In the genomic region with DNA sequence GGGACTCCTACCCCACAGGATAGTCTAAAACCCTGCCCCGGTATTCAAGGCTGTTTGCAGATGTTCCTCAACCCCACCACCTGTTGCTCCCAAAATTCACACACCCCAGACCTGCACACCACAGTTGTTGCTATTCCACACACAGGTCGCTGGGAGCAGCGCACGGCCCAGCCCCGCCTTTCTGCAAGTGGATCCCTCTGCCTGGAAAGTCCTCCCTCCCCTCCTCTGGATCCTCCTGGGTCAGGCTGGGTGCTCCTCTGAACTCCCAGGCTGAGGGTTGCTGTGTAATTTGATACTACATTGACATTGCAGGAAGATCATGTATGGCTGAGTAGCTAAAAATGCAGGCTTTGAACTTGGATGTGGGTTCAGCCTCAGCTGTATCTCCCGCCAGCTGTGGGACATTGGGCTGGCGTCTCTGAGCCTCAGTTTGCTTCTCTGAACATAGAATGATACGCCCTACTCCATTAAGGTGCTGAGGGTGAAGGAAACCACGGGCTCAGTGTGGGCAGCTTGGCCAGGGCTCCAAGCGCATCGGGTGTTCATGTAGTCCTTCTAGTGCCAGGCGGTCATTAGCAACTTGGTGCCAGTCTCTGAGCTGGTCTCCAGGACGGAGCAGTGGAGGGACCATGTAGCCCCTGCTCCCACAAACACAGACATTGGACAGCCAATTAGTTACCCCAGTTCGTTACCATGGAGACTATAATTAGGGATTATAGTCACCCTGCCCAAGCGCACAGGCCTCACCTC, we compare ENCODE assay signal across 13 cellular contexts. TPM values are rescaled to one million over a fixed set of nuclear protein-coding genes. Genes with fewer than 3 reads are reported as not detected.
DNase-seq lines count a peak whose midpoint lies in the region; ATAC-seq and TF ChIP-seq lines count a peak whose summit lies in the region.
"Had no signal": no experiment of that assay in that cellular context is flagged by ENCODE, and none has a peak within 500 bp of the region (broad histone marks: within the 10 kb centered on the region; RNA-seq: fewer than 3 reads in every experiment).

No MANE protein-coding gene starts in this region.

- peak overlapping the region; percentile 7 for H3K4me2 ChIP-seq in GM23248 (ENCODE audit: unreplicated experiment)
- H3K4me2 ChIP-seq: smooth muscle cell had no signal

- H3K9ac ChIP-seq in GM23248: no peak overlapping the region

- H3K4me3 ChIP-seq in GM23248 (no peak overlapping the region), esophagus muscularis mucosa (no peak overlapping the region), ovary (no peak overlapping the region)
- H3K4me3 ChIP-seq: heart left ventricle, MG63, smooth muscle cell had no signal

- H3K36me3 ChIP-seq in GM23248 (ENCODE audit: low read depth): no peaks in the 10 kb centered on the region
- no peaks in the 10 kb centered on the region for H3K36me3 ChIP-seq in esophagus muscularis mucosa
- H3K36me3 ChIP-seq in ovary: no peaks in the 10 kb centered on the region
- H3K36me3 ChIP-seq: heart left ventricle, MG63 had no signal

- in situ Hi-C loops in GM23248 (cut with MboI): no loop called here

- H3K27me3 Mint-ChIP-seq in activated T-helper 2 cell treated with anti-CD3 and anti-CD28 coated beads, Interferon-gamma antibody, Interleukin-2, Interleukin-4, amounts not matched to agents 10 μg/mL and 5 μg/mL and 100 μg/mL, durations not matched to agents 14 hours and 24 hours and 36 hours (ENCODE audit: low read depth): no peaks in the 10 kb centered on the region

- H3K9me3 Mint-ChIP-seq in activated T-helper 2 cell treated with anti-CD3 and anti-CD28 coated beads, Interferon-gamma antibody, Interleukin-2, Interleukin-4, amounts not matched to agents 10 μg/mL and 5 μg/mL and 100 μg/mL, durations not matched to agents 14 hours and 24 hours and 36 hours: no peaks in the 10 kb centered on the region

- no peak overlapping the region for H3K27ac Mint-ChIP-seq in activated T-helper 2 cell treated with anti-CD3 and anti-CD28 coated beads, Interferon-gamma antibody, Interleukin-2, Interleukin-4, amounts not matched to agents 10 μg/mL and 5 μg/mL and 100 μg/mL, durations not matched to agents 14 hours and 24 hours and 36 hours

- no peaks in the 10 kb centered on the region for H3K4me1 Mint-ChIP-seq in activated T-helper 2 cell treated with anti-CD3 and anti-CD28 coated beads, Interferon-gamma antibody, Interleukin-2, Interleukin-4, amounts not matched to agents 10 μg/mL and 5 μg/mL and 100 μg/mL, durations not matched to agents 14 hours and 24 hours and 36 hours (ENCODE audit: low read depth)

- no peak for ATAC-seq in GM19397 (IDR thresholded peaks at IDR 0.05; ENCODE audit: unreplicated experiment)
- no peak for ATAC-seq in GM21381 (IDR thresholded peaks at IDR 0.05; ENCODE audit: unreplicated experiment)
- ATAC-seq in GM19467 (IDR thresholded peaks at IDR 0.05; ENCODE audit: unreplicated experiment): no peak
- ATAC-seq: heart left ventricle had no signal

- H3K36me3 Mint-ChIP-seq in activated T-helper 2 cell treated with anti-CD3 and anti-CD28 coated beads, Interferon-gamma antibody, Interleukin-2, Interleukin-4, amounts not matched to agents 10 μg/mL and 5 μg/mL and 100 μg/mL, durations not matched to agents 14 hours and 24 hours and 36 hours (ENCODE audit: low read depth): no peaks in the 10 kb centered on the region

- no peak for DNase-seq in GM23248
- peak; percentile 27 for DNase-seq in NCI-H526 treated with DMSO at 0.1 percent for 48 hours (lab: John Stamatoyannopoulos, UW)
- no peak for DNase-seq in esophagus muscularis mucosa (ENCODE audit: extremely low spot score)
- DNase-seq in ovary: peak in 3 of 5 donors; percentile 47 to 63 (median 62)
- no peak for DNase-seq in activated T-helper 2 cell treated with anti-CD3 and anti-CD28 coated beads, Interferon-gamma antibody, Interleukin-2, Interleukin-4, amounts not matched to agents 10 μg/mL and 5 μg/mL and 100 μg/mL, durations not matched to agents 14 hours and 24 hours and 36 hours (ENCODE audit: low spot score)
- DNase-seq: activated T-cell treated with anti-CD3 and anti-CD28 coated beads for 4 hours; central memory CD4-positive, alpha-beta T cell; MG63 had no signal

- no peak for TF ChIP-seq EP300 in esophagus muscularis mucosa (IDR thresholded peaks at IDR 0.05)
- no peak for TF ChIP-seq EP300 in ovary (IDR thresholded peaks at IDR 0.05)

- H3K4me1 ChIP-seq in GM23248 (ENCODE audit: insufficient read depth): peaks cover 43% of the 10 kb centered on the region
- peaks cover 30 to 85% (median 69%) of the 10 kb centered on the region in 4 donors for H3K4me1 ChIP-seq in esophagus muscularis mucosa
- H3K4me1 ChIP-seq in ovary (ENCODE audit: insufficient read depth): peaks cover 42% of the 10 kb centered on the region

- no peak for TF ChIP-seq POLR2A in esophagus muscularis mucosa (IDR thresholded peaks at IDR 0.05; ENCODE audit: low read depth)
- TF ChIP-seq POLR2A in ovary (IDR thresholded peaks at IDR 0.05): no peak

- no peaks in the 10 kb centered on the region for H4K20me1 ChIP-seq in GM23248 (ENCODE audit: insufficient read depth)

- WGBS in GM23248 (ENCODE audit: low coverage in 1 of 2, low lambda C conversion rate in 2 of 2, missing lambda C conversion rate in 2 of 2), 2 experiments: 86 to 87% methylated on average over 15 of the region's 15 CpGs
- WGBS in esophagus muscularis mucosa: 70% methylated on average over 6 of the region's 15 CpGs
- WGBS in ovary, 3 donors: 51 to 59% (median 56%) methylated on average over 14 to 15 of the region's 15 CpGs

- H3K9me3 ChIP-seq in GM23248 (ENCODE audit: low read depth) (no peaks in the 10 kb centered on the region), esophagus muscularis mucosa (no peaks in the 10 kb centered on the region), ovary (no peaks in the 10 kb centered on the region)
- H3K9me3 ChIP-seq: heart left ventricle, MG63 had no signal

- intact Hi-C loops in esophagus muscularis mucosa (cut with DNase I): no loop called here
- intact Hi-C loops in ovary (cut with DNase I): no loop called here
- intact Hi-C loops in activated T-helper 2 cell treated with anti-CD3 and anti-CD28 coated beads, Interferon-gamma antibody, Interleukin-2, Interleukin-4, amounts not matched to agents 10 μg/mL and 5 μg/mL and 100 μg/mL, durations not matched to agents 14 hours and 24 hours and 36 hours (cut with micrococcal nuclease): no loop called here

- no peak overlapping the region for H2AFZ ChIP-seq in GM23248

- H3K9me2 ChIP-seq in GM23248 (ENCODE audit: insufficient read depth): no peaks in the 10 kb centered on the region

- no peak overlapping the region for H3K4me3 Mint-ChIP-seq in activated T-helper 2 cell treated with anti-CD3 and anti-CD28 coated beads, Interferon-gamma antibody, Interleukin-2, Interleukin-4, amounts not matched to agents 10 μg/mL and 5 μg/mL and 100 μg/mL, durations not matched to agents 14 hours and 24 hours and 36 hours (ENCODE audit: low read depth)

- TF ChIP-seq CTCF in esophagus muscularis mucosa (IDR thresholded peaks at IDR 0.05) (no peak), ovary (IDR thresholded peaks at IDR 0.05) (no peak)

- no peaks in the 10 kb centered on the region for H3K27me3 ChIP-seq in GM23248 (replicated peaks; ENCODE audit: insufficient read depth)
- H3K27me3 ChIP-seq in esophagus muscularis mucosa: no peaks in the 10 kb centered on the region
- H3K27me3 ChIP-seq in ovary: no peaks in the 10 kb centered on the region
- H3K27me3 ChIP-seq: heart left ventricle, MG63 had no signal

- H3F3A ChIP-seq in GM23248 (ENCODE audit: insufficient read depth): peaks cover 38% of the 10 kb centered on the region

- H3K27ac ChIP-seq in GM23248 (no peak overlapping the region), esophagus muscularis mucosa (replicated peaks in 1 of 4) (peak overlapping the region; percentile 82 to 91 (median 84)), ovary (peak overlapping the region; percentile 25 to 33)

- no peaks in the 10 kb centered on the region for H3K79me2 ChIP-seq in GM23248 (ENCODE audit: insufficient read depth)

RNA-seq across cellular contexts. Expression of gene CCN5, which starts 13.9 kb away (rescaled TPM):
- total RNA-seq in GM23248 (2014; rRNA removed; shearing (Covaris generic)): 24.5 and 47.3 TPM in 2 replicates
- 20.8 and 23.6 TPM in 2 replicates for polyA plus RNA-seq in GM23248 (2016; fragmentation: Nextera tagmentation; extraction: Ambion mirVana)
- 100 to 1,000 TPM; 350 to 833 (median 456) TPM for total RNA-seq in esophagus muscularis mucosa
- total RNA-seq in ovary: 100 to 1,000 TPM in 4 of 7 donors, 10 to 100 TPM in 3; 47.4 to 296 (median 148) TPM
- polyA plus RNA-seq in ovary: 100 to 1,000 TPM; 183 to 196 TPM
- total RNA-seq in activated T-helper 2 cell treated with anti-CD3 and anti-CD28 coated beads, Interferon-gamma antibody, Interleukin-2, Interleukin-4, amounts not matched to agents 10 μg/mL and 5 μg/mL and 100 μg/mL, durations not matched to agents 14 hours and 24 hours and 36 hours: not detected in 2 replicates
- total RNA-seq: smooth muscle cell had no signal
- polyA plus RNA-seq: smooth muscle cell had no signal

RNA-seq across cellular contexts. Expression of gene KCNK15, which starts 44.4 kb away (rescaled TPM):
- total RNA-seq in GM23248 (2014; rRNA removed; shearing (Covaris generic)): 9.9 and 11.1 TPM in 2 replicates
- 5.2 and 5.7 TPM in 2 replicates for polyA plus RNA-seq in GM23248 (2016; fragmentation: Nextera tagmentation; extraction: Ambion mirVana)
- total RNA-seq in esophagus muscularis mucosa: 1 to 10 TPM; 3.6 to 5.6 (median 5.0) TPM
- 10 to 100 TPM in 1 of 7 donors, 1 to 10 TPM in 6; 2.6 to 21.6 (median 5.0) TPM for total RNA-seq in ovary
- polyA plus RNA-seq in ovary: 1 to 10 TPM in 1 of 2 donors, under 1 TPM in 1; 0.93 to 1.7 TPM
- total RNA-seq in activated T-helper 2 cell treated with anti-CD3 and anti-CD28 coated beads, Interferon-gamma antibody, Interleukin-2, Interleukin-4, amounts not matched to agents 10 μg/mL and 5 μg/mL and 100 μg/mL, durations not matched to agents 14 hours and 24 hours and 36 hours: 0.16 and 0.34 TPM in 2 replicates

RNA-seq across cellular contexts. Expression of gene ADA, which starts 49.8 kb away (rescaled TPM):
- total RNA-seq in GM23248 (2014; rRNA removed; shearing (Covaris generic)): 7.0 and 8.6 TPM in 2 replicates
- polyA plus RNA-seq in GM23248 (2016; fragmentation: Nextera tagmentation; extraction: Ambion mirVana) (17.5 and 19.3 TPM in 2 replicates), ovary (1 to 10 TPM; 2.8 to 7.4 TPM)
- total RNA-seq in esophagus muscularis mucosa (10 to 100 TPM in 3 of 4 donors, 1 to 10 TPM in 1; 9.6 to 18.4 (median 13.4) TPM), ovary (1 to 10 TPM; 1.1 to 5.7 (median 3.2) TPM)
- 33.3 and 34.5 TPM in 2 replicates for total RNA-seq in activated T-helper 2 cell treated with anti-CD3 and anti-CD28 coated beads, Interferon-gamma antibody, Interleukin-2, Interleukin-4, amounts not matched to agents 10 μg/mL and 5 μg/mL and 100 μg/mL, durations not matched to agents 14 hours and 24 hours and 36 hours

Comparison
In these comparisons a context has a peak if more than half of its experiments do, and no peak if none do; other contexts are left out.
1. DNase-seq: peak in NCI-H526 treated with DMSO at 0.1 percent for 48 hours (single experiment) and ovary (3 of 5); none in GM23248 (single experiment), esophagus muscularis mucosa (single experiment) and activated T-helper 2 cell treated with anti-CD3 and anti-CD28 coated beads, Interferon-gamma antibody, Interleukin-2, Interleukin-4, amounts not matched to agents 10 μg/mL and 5 μg/mL and 100 μg/mL, durations not matched to agents 14 hours and 24 hours and 36 hours (single experiment).
2. RNA of gene CCN5, which starts 13.9 kb away (total RNA-seq): 350 to 833 TPM in esophagus muscularis mucosa, 47.4 to 296 TPM in ovary and 24.5 to 47.3 TPM in GM23248; not detected in activated T-helper 2 cell treated with anti-CD3 and anti-CD28 coated beads, Interferon-gamma antibody, Interleukin-2, Interleukin-4, amounts not matched to agents 10 μg/mL and 5 μg/mL and 100 μg/mL, durations not matched to agents 14 hours and 24 hours and 36 hours; every median in the first group is over 10 times any median in the second.